In genomic region chr11:74020537-74020936, GRCh38 we compare ENCODE assay signal across 10 cellular contexts. TPM values are rescaled to one million over a fixed set of nuclear protein-coding genes. Genes with fewer than 3 reads are reported as not detected.
DNase-seq lines count a peak whose midpoint lies in the region; ATAC-seq and TF ChIP-seq lines count a peak whose summit lies in the region.
"Had no signal": no experiment of that assay in that cellular context is flagged by ENCODE, and none has a peak within 500 bp of the region (broad histone marks: within the 10 kb centered on the region; RNA-seq: fewer than 3 reads in every experiment).

No MANE protein-coding gene starts in this region.

- peak overlapping the region in 3 of 4 donors; percentile 63 to 84 (median 80) for H3K27ac ChIP-seq in sigmoid colon

- no peaks in the 10 kb centered on the region for H3K27me3 ChIP-seq in sigmoid colon

- TF ChIP-seq EP300 in sigmoid colon (IDR thresholded peaks at IDR 0.05) = no peak

- peak; percentile 64 for ATAC-seq in GM18511 (IDR thresholded peaks at IDR 0.05; ENCODE audit: unreplicated experiment)
- ATAC-seq in HG02642 (IDR thresholded peaks at IDR 0.05; ENCODE audit: poor library complexity, unreplicated experiment) = peak; percentile 62

- intact Hi-C loops in sigmoid colon (cut with DNase I) (no loop called here), posterior vena cava (cut with DNase I) (no loop called here)

- H3K9me3 ChIP-seq in sigmoid colon = no peaks in the 10 kb centered on the region

- H3K4me1 ChIP-seq in sigmoid colon = peaks cover 0 to 24% (median 22%) of the 10 kb centered on the region in 4 donors

- no peak for TF ChIP-seq POLR2A in sigmoid colon (IDR thresholded peaks at IDR 0.05)

- H3K36me3 ChIP-seq in sigmoid colon = peaks cover 0 to 10% (median 0%) of the 10 kb centered on the region in 4 donors

- WGBS in sigmoid colon, 2 donors = 72 to 85% methylated on average over 5 of the region's 5 CpGs

- DNase-seq in NOMO-1 treated with DMSO at 0.1 percent for 48 hours (lab: John Stamatoyannopoulos, UW; ENCODE audit: unreplicated experiment) (peak; percentile 64), sigmoid colon (no peak), GM03348 (ENCODE audit: low spot score) (no peak), posterior vena cava (ENCODE audit: low spot score) (no peak)
- no peak for DNase-seq in activated naive CD4-positive, alpha-beta T cell treated with Interleukin-2 at 50 U/mL for 16 hours
- no peak for DNase-seq in activated CD4-positive, alpha-beta T cell treated with anti-CD3 and anti-CD28 coated beads for 1 hour
- DNase-seq: NCI-H1105 had no signal

- TF ChIP-seq CTCF in sigmoid colon (IDR thresholded peaks at IDR 0.05) = no peak

- H3K4me3 ChIP-seq in sigmoid colon = no peak overlapping the region

RNA-seq across cellular contexts. Expression of gene UCP3, which starts 11.7 kb away (rescaled TPM):
- total RNA-seq in sigmoid colon = 1 to 10 TPM in 2 of 4 donors, under 1 TPM in 2; 0.41 to 2.8 (median 1.0) TPM
- polyA plus RNA-seq in sigmoid colon = 1 to 10 TPM in 1 of 3 donors, under 1 TPM in 1, not detected in 1; 0.23 to 1.9 TPM
- total RNA-seq in posterior vena cava = 1 to 10 TPM; 1.1 to 1.9 TPM

RNA-seq across cellular contexts. Expression of gene UCP2, which starts 37.9 kb away (rescaled TPM):
- total RNA-seq in sigmoid colon = 10 to 100 TPM; 23.8 to 38.8 (median 27.9) TPM
- polyA plus RNA-seq in sigmoid colon = 100 to 1,000 TPM in 1 of 3 donors, 10 to 100 TPM in 2; 37.2 to 117 (median 52.5) TPM
- total RNA-seq in posterior vena cava = 10 to 100 TPM; 22.8 to 38.7 TPM
- polyA plus RNA-seq: neural cell had no signal
